In genomic region chr18:74496508-74497307, GRCh38 we compare ENCODE assay signal across 8 cellular contexts. TPM values are rescaled to one million over a fixed set of nuclear protein-coding genes. Genes with fewer than 3 reads are reported as not detected.
DNase-seq lines count a peak whose midpoint lies in the region; ATAC-seq, FAIRE-seq and TF ChIP-seq lines count a peak whose summit lies in the region.

No MANE protein-coding gene starts in this region.

- no peak for TF ChIP-seq RAD21 in K562 (CRISPR knock-in tag; conservative IDR thresholded peaks at IDR 0.05 in 1 of 2, IDR thresholded peaks at IDR 0.05 in 1 of 2)

- TF ChIP-seq EP300 in K562 (IDR thresholded peaks at IDR 0.05; ENCODE audit: low read length): no peak

- peak; percentile 17 to 39 (median 24); a peak in 3 of 6 replicates for TF ChIP-seq CTCF in K562 (IDR thresholded peaks at IDR 0.05 in 2 of 3, conservative IDR thresholded peaks at IDR 0.05 in 1 of 3; ENCODE audit: insufficient read depth in 2 of 3, low read depth in 1 of 3, low read length in 3 of 3)

- H3K27me3 ChIP-seq in K562 (ENCODE audit: control insufficient read depth in 2 of 2, insufficient read depth in 2 of 2, low read length in 2 of 2) (no peaks in the 10 kb centered on the region), small intestine (ENCODE audit: control insufficient read depth in 2 of 2, insufficient read depth in 2 of 2, low read length in 2 of 2) (no peaks in the 10 kb centered on the region)

- intact Hi-C loops in K562 (cut with micrococcal nuclease): loop anchor here (5.0 kb wide), 2 partner anchors 56 to 1234 kb away; no protein-coding TSS in a partner anchor

- peak overlapping the region; percentile 90 to 92 for H3K9ac ChIP-seq in K562 (ENCODE audit: insufficient read depth in 1 of 2, low read depth in 2 of 2, low read length in 2 of 2)

- ATAC-seq in GM19455 (IDR thresholded peaks at IDR 0.05; ENCODE audit: unreplicated experiment): peak; percentile 32
- peak; percentile 9 for ATAC-seq in HG03469 (IDR thresholded peaks at IDR 0.05; ENCODE audit: unreplicated experiment)
- ATAC-seq in K562: peak; percentile 87

- 3% methylated on average over 20 of the region's 48 CpGs for WGBS in K562 (ENCODE audit: insufficient coverage, low coverage, missing lambda C conversion rate)
- WGBS in small intestine, 3 donors: 2 to 3% (median 2%) methylated on average over 37 to 48 of the region's 48 CpGs

- no peaks in the 10 kb centered on the region for H4K20me1 ChIP-seq in K562 (replicated peaks; ENCODE audit: control insufficient read depth, insufficient read depth, low read length)

- H3K9me1 ChIP-seq in K562 (ENCODE audit: control insufficient read depth, insufficient read depth, low read length): no peaks in the 10 kb centered on the region

- CTCF ChIA-PET in K562 (lab: Yijun Ruan, JAX; ENCODE audit: low intra/inter-chr PET ratio): no interaction called here

- H2AFZ ChIP-seq in K562 (ENCODE audit: low read depth, low read length): peak overlapping the region; percentile 89

- H3K4me2 ChIP-seq in K562 (ENCODE audit: insufficient read depth, low read length): peak overlapping the region; percentile 87

- in situ Hi-C loops in K562 (cut with MboI): no loop called here

- no peak for TF ChIP-seq POLR2A in K562 (conservative IDR thresholded peaks at IDR 0.05)

- H3K9me3 ChIP-seq in K562 (replicated peaks; ENCODE audit: control insufficient read depth, insufficient read depth, low read depth, low read length): no peaks in the 10 kb centered on the region
- H3K9me3 ChIP-seq in small intestine (ENCODE audit: control insufficient read depth, low read depth): no peaks in the 10 kb centered on the region

- peak; percentile 87 for DNase-seq in DMS53 (lab: John Stamatoyannopoulos, UW)
- DNase-seq in SK-N-DZ (ENCODE audit: low spot score): peak; percentile 71
- peak in 2 of 4 experiments; percentile 57 to 71 for DNase-seq in K562 (ENCODE audit: extremely low read depth in 1 of 4, low spot score in 3 of 4)
- peak; percentile 55 for DNase-seq in iPS-NIHi7 (ENCODE audit: extremely low spot score)
- DNase-seq in small intestine: peak; percentile 72
- no peak for DNase-seq in NCI-H128 (lab: John Stamatoyannopoulos, UW; ENCODE audit: unreplicated experiment)

- H3K4me3 ChIP-seq in K562 (peak overlapping the region; percentile 80), small intestine (ENCODE audit: low read depth in 1 of 2, low read length in 2 of 2) (peak overlapping the region; percentile 80 to 87)

- H3K79me2 ChIP-seq in K562 (ENCODE audit: control insufficient read depth, insufficient read depth, low read length): peaks cover 44% of the 10 kb centered on the region

- BruUV-seq in K562 (replicated peaks; lab: Mats Ljungman, UMichigan): no TSS peak

- H3K36me3 ChIP-seq in K562 (ENCODE audit: control insufficient read depth, insufficient read depth, low read length) (peaks cover 34% of the 10 kb centered on the region; the same call in 2 of the 3 replicates), small intestine (ENCODE audit: control insufficient read depth in 2 of 2, insufficient read depth in 2 of 2, low read length in 2 of 2) (peaks cover 0 to 6% of the 10 kb centered on the region in 2 donors)

- H3K4me1 ChIP-seq in K562 (replicated peaks in 1 of 2; ENCODE audit: control insufficient read depth in 2 of 2, insufficient read depth in 2 of 2, low read length in 2 of 2) (peaks cover 13 to 19% of the 10 kb centered on the region in 2 experiments; a peak in 4 of 5 replicates), small intestine (ENCODE audit: control insufficient read depth in 2 of 2, insufficient read depth in 1 of 2, low read depth in 1 of 2, low read length in 1 of 2) (peaks cover 6 to 19% of the 10 kb centered on the region in 2 donors)

- POLR2A ChIA-PET in K562 (lab: Yijun Ruan, JAX): interaction anchor here (0.6 to 1.5 kb wide), 4 partner anchors 12 to 221 kb away, joined by 3 to 5 read pairs (median 3); no protein-coding TSS in a partner anchor

- peak overlapping the region; percentile 93 for H3K27ac ChIP-seq in K562 (ENCODE audit: extremely low read depth, low read depth, low read length)
- H3K27ac ChIP-seq in small intestine (ENCODE audit: low read depth in 1 of 2, low read length in 1 of 2): peak overlapping the region; percentile 97

- FAIRE-seq in K562 (lab: Jason Lieb, UNC) (no peak), small intestine (lab: Jason Lieb, UNC) (no peak)

TF ChIP-seq in K562, 482 proteins besides CTCF, POLR2A, EP300 and RAD21 (continues in another document):
- TF ChIP-seq MYBL2 (IDR thresholded peaks at IDR 0.05; ENCODE audit: low read depth) (no peak), MYBL2 (CRISPR knock-in tag; IDR thresholded peaks at IDR 0.05; ENCODE audit: borderline replicate concordance) (no peak), SRSF3 (IDR thresholded peaks at IDR 0.05; ENCODE audit: insufficient read depth, low read length) (no peak)

RNA-seq across cellular contexts. Expression of gene CNDP2, which starts 0.5 kb away (rescaled TPM):
- polyA plus RNA-seq in SK-N-DZ (2014; cell fraction: cytosol; rRNA removed): 28.5 and 34.0 TPM in 2 replicates
- polyA plus RNA-seq in SK-N-DZ (2014; cell fraction: nucleus; rRNA removed): 18.8 and 36.7 TPM in 2 replicates
- total RNA-seq in K562 (2011; cell fraction: chromatin; rRNA removed; ENCODE audit: low replicate concordance): 72.3 and 123 TPM in 2 replicates
- total RNA-seq in K562 (2011; cell fraction: nucleolus; rRNA removed): 62.8 and 69.9 TPM in 2 replicates
- total RNA-seq in K562 (2011; cell fraction: nucleoplasm; rRNA removed): 64.1 and 69.2 TPM in 2 replicates
- total RNA-seq in K562 (2014; rRNA removed) (62.8 and 79.1 TPM in 2 replicates), K562 (2014; rRNA removed; fragmentation: Illumina TruSeq; extraction: Trizol) (38.9 and 39.5 TPM in 2 replicates), K562 (2015; rRNA removed; fragmentation: Illumina TruSeq; extraction: Trizol) (43.4 and 43.7 TPM in 2 replicates), K562 (2021) (96.3 and 102 TPM in 2 replicates)
- polyA plus RNA-seq in K562 (2011; rRNA removed) (47.4 and 49.8 TPM in 2 replicates), K562 (2014; fragmentation: Illumina TruSeq; extraction: Trizol) (104 and 128 TPM in 2 replicates), K562 (2014; fragmentation: Nextera tagmentation; extraction: Ambion mirVana) (10 to 100 TPM; 34.1 to 53.8 TPM), K562 (2014; rRNA removed) (73.6 and 83.6 TPM in 2 replicates), small intestine (100 to 1,000 TPM; 215 to 423 (median 340) TPM)
- 47.1 and 50.4 TPM in 2 replicates for polyA plus RNA-seq in K562 (2011; cell fraction: cytosol; rRNA removed)
- 40.2 and 59.5 TPM in 2 replicates for polyA plus RNA-seq in K562 (2011; cell fraction: nucleus; rRNA removed)
- polyA plus RNA-seq in K562 (2012): 98.6 and 99.2 TPM in 2 replicates
- 65.9 and 85.4 TPM in 2 replicates for polyA minus RNA-seq in K562 (2011; rRNA and poly(A)+ RNA removed)
- 52.9 and 55.1 TPM in 2 replicates for polyA minus RNA-seq in K562 (2011; cell fraction: cytosol; rRNA and poly(A)+ RNA removed)
- polyA minus RNA-seq in K562 (2011; cell fraction: nucleus; rRNA and poly(A)+ RNA removed): 27.5 and 40.2 TPM in 2 replicates

RNA-seq across cellular contexts. Expression of gene CNDP1, which starts 37.6 kb away (rescaled TPM):
- polyA plus RNA-seq in SK-N-DZ (2014; cell fraction: cytosol; rRNA removed): 0.14 TPM in 1 of 2 replicates, not detected in the other
- polyA plus RNA-seq in SK-N-DZ (2014; cell fraction: nucleus; rRNA removed): 0.06 and 0.84 TPM in 2 replicates
- total RNA-seq in K562 (2011; cell fraction: chromatin; rRNA removed; ENCODE audit: low replicate concordance): not detected in 2 replicates
- total RNA-seq in K562 (2011; cell fraction: nucleolus; rRNA removed): not detected in 2 replicates
- not detected in 2 replicates for total RNA-seq in K562 (2011; cell fraction: nucleoplasm; rRNA removed)
- not detected in 2 replicates for total RNA-seq in K562 (2014; rRNA removed)
- not detected in 2 replicates for total RNA-seq in K562 (2014; rRNA removed; fragmentation: Illumina TruSeq; extraction: Trizol)
- total RNA-seq in K562 (2015; rRNA removed; fragmentation: Illumina TruSeq; extraction: Trizol): not detected in 2 replicates
- total RNA-seq in K562 (2021): not detected in 2 replicates
- polyA plus RNA-seq in K562 (2011; rRNA removed): not detected in 2 replicates
- not detected in 2 replicates for polyA plus RNA-seq in K562 (2011; cell fraction: cytosol; rRNA removed)
- polyA plus RNA-seq in K562 (2011; cell fraction: nucleus; rRNA removed): 0.03 TPM in 1 of 2 replicates, not detected in the other
- polyA plus RNA-seq in K562 (2012): not detected in 2 replicates
- polyA plus RNA-seq in K562 (2014; fragmentation: Illumina TruSeq; extraction: Trizol): not detected in 2 replicates
- polyA plus RNA-seq in K562 (2014; fragmentation: Nextera tagmentation; extraction: Ambion mirVana): not detected
- not detected in 2 replicates for polyA plus RNA-seq in K562 (2014; rRNA removed)
- 0.12 TPM in 1 of 2 replicates, not detected in the other for polyA minus RNA-seq in K562 (2011; rRNA and poly(A)+ RNA removed)
- not detected in 2 replicates for polyA minus RNA-seq in K562 (2011; cell fraction: cytosol; rRNA and poly(A)+ RNA removed)
- polyA minus RNA-seq in K562 (2011; cell fraction: nucleus; rRNA and poly(A)+ RNA removed): not detected in 2 replicates
- polyA plus RNA-seq in small intestine: 10 to 100 TPM in 1 of 3 donors, 1 to 10 TPM in 2; 6.2 to 11.9 (median 6.8) TPM

RNA-seq across cellular contexts. Expression of gene DIPK1C, which starts 39.6 kb away (rescaled TPM):
- not detected in 2 replicates for polyA plus RNA-seq in SK-N-DZ (2014; cell fraction: cytosol; rRNA removed)
- not detected in 2 replicates for polyA plus RNA-seq in SK-N-DZ (2014; cell fraction: nucleus; rRNA removed)
- total RNA-seq in K562 (2011; cell fraction: chromatin; rRNA removed; ENCODE audit: low replicate concordance): 0.21 TPM in 1 of 2 replicates, not detected in the other
- total RNA-seq in K562 (2011; cell fraction: nucleolus; rRNA removed): 0.33 and 0.39 TPM in 2 replicates
- not detected in 2 replicates for total RNA-seq in K562 (2011; cell fraction: nucleoplasm; rRNA removed)
- total RNA-seq in K562 (2014; rRNA removed) (0.05 and 0.08 TPM in 2 replicates), K562 (2014; rRNA removed; fragmentation: Illumina TruSeq; extraction: Trizol) (0.15 and 0.16 TPM in 2 replicates), K562 (2015; rRNA removed; fragmentation: Illumina TruSeq; extraction: Trizol) (0.04 TPM in 2 replicates), K562 (2021) (0.07 and 0.16 TPM in 2 replicates)
- polyA plus RNA-seq in K562 (2011; rRNA removed) (0.15 and 1.2 TPM in 2 replicates), K562 (2014; fragmentation: Illumina TruSeq; extraction: Trizol) (0.10 and 0.15 TPM in 2 replicates), K562 (2014; fragmentation: Nextera tagmentation; extraction: Ambion mirVana) (not detected), K562 (2014; rRNA removed) (0.16 and 0.32 TPM in 2 replicates), small intestine (under 1 TPM in 1 of 3 donors, not detected in 2; 0.43 TPM)
- 0.24 and 1.4 TPM in 2 replicates for polyA plus RNA-seq in K562 (2011; cell fraction: cytosol; rRNA removed)
- 0.35 TPM in 1 of 2 replicates, not detected in the other for polyA plus RNA-seq in K562 (2011; cell fraction: nucleus; rRNA removed)
- polyA plus RNA-seq in K562 (2012): 0.13 and 0.83 TPM in 2 replicates
- 0.21 and 4.0 TPM in 2 replicates for polyA minus RNA-seq in K562 (2011; rRNA and poly(A)+ RNA removed)
- polyA minus RNA-seq in K562 (2011; cell fraction: cytosol; rRNA and poly(A)+ RNA removed): not detected in 2 replicates
- polyA minus RNA-seq in K562 (2011; cell fraction: nucleus; rRNA and poly(A)+ RNA removed): 0.33 TPM in 1 of 2 replicates, not detected in the other

Comparison
In these comparisons a context has a peak if more than half of its experiments do, and no peak if none do; other contexts are left out.
1. ATAC-seq: peak in every context shown above with its lines; median percentile 87 in K562; 32 in GM19455; 9 in HG03469.
2. RNA of gene CNDP1, which starts 37.6 kb away (polyA plus RNA-seq): 6.2 to 11.9 TPM in small intestine; 0.03 TPM in K562; every median in the first group is over 4 times any median in the second.